ENCODE assay signal across 8 cellular contexts in the genomic region with DNA sequence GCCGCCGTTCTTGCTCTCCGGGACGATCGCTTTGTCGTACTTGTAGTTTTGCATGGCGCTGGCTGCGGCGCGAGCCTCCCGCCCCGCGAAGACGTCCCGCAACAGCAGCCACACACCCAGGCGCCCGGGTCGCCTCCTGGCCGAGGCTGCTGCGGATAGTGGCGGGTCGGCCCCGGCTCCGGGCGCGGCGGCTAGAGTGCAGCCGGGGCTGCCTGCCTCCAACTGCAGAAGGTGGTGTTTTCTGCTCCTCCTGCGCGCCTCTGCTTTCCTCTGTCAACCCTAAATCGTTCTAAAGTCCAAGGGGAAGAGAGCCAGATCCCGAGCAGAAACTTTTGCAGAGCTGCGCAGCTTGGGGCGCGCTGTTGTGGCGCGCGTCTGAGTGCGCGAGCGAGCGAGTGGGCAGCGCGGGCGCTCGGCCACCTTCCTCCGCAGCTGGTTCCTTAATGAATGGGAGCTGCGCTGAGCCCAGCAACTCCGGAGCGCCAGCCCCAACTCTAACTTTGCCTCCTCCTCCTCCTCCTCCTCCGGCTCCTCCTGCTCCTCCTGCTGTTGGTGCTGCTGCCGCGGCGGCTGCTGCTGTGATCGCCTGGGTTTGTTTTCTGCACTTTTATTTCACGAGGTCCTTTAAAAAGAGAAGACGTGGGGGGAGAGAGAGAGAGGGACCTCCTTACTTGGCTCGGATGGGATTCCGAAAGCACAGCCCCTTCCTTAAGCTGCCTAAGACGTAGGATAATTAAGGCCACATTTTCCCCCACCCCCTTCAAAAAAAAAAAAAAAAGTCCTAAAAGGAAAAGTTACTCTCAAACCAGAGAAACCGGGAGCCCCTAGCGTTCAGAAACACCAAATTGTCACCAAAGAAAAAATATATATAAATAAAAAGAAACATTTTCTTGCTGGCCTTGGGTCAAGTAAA. TPM values are rescaled to one million over a fixed set of nuclear protein-coding genes. Genes with fewer than 3 reads are reported as not detected.
DNase-seq lines count a peak whose midpoint lies in the region; ATAC-seq, FAIRE-seq and TF ChIP-seq lines count a peak whose summit lies in the region.

A gene (minus strand): TSS at position 601 of the 913 bp plus-strand sequence. CDS start 547 bp downstream, at position 54.

- no peaks in the 10 kb centered on the region for H3K9me3 ChIP-seq in small intestine (ENCODE audit: control insufficient read depth, low read depth)

- peak within 1 kb of the TSS; percentile 83 to 93 for H3K27ac ChIP-seq in small intestine (ENCODE audit: low read depth in 1 of 2, low read length in 1 of 2)

- H3K4me1 ChIP-seq in small intestine (ENCODE audit: control insufficient read depth in 2 of 2, insufficient read depth in 1 of 2, low read depth in 1 of 2, low read length in 1 of 2): no peaks in the 10 kb centered on the region

- peak; percentile 42 for ATAC-seq in activated CD4-positive, alpha-beta T cell treated with anti-CD3 and anti-CD28 coated beads for 36 hours
- ATAC-seq in HG03045 (IDR thresholded peaks at IDR 0.05; ENCODE audit: unreplicated experiment): no peak

- peak within 1 kb of the TSS; percentile 68 for H3K4me3 Mint-ChIP-seq in activated CD4-positive, alpha-beta T cell treated with anti-CD3 and anti-CD28 coated beads for 36 hours

- H3K4me3 ChIP-seq in kidney epithelial cell (ENCODE audit: low read depth, low read length) (peak within 1 kb of the TSS; percentile 82), small intestine (ENCODE audit: low read depth in 1 of 2, low read length in 2 of 2) (peak within 1 kb of the TSS; percentile 69 to 92)

- no peak for TF ChIP-seq EP300 in Ishikawa (IDR thresholded peaks at IDR 0.05; ENCODE audit: borderline replicate concordance)

- TF ChIP-seq RAD21 in Ishikawa (IDR thresholded peaks at IDR 0.05; ENCODE audit: low read depth): peak; percentile 50

- peak; percentile 51 for TF ChIP-seq CTCF in kidney epithelial cell (IDR thresholded peaks at IDR 0.05; ENCODE audit: insufficient read depth, low read length, poor library complexity, severe bottlenecking)

- DNase-seq in activated CD4-positive, alpha-beta T cell treated with anti-CD3 and anti-CD28 coated beads for 36 hours: peak; percentile 35
- DNase-seq in activated CD4-positive, alpha-beta T cell treated with anti-CD3 and anti-CD28 coated beads for 4 hours: no peak
- DNase-seq in SHP77 treated with DMSO at 0.1 percent for 48 hours (lab: John Stamatoyannopoulos, UW) (peak; percentile 41), dedifferentiated amniotic fluid mesenchymal stem cell (ENCODE audit: extremely low spot score) (peak; percentile 98), kidney epithelial cell (ENCODE audit: low read depth) (peak; percentile 53), small intestine (peak; percentile 78)

- H3K4me1 Mint-ChIP-seq in activated CD4-positive, alpha-beta T cell treated with anti-CD3 and anti-CD28 coated beads for 36 hours: peaks cover 8% of the 10 kb centered on the region

- peaks cover 1% of the 10 kb centered on the region for H3K36me3 Mint-ChIP-seq in activated CD4-positive, alpha-beta T cell treated with anti-CD3 and anti-CD28 coated beads for 36 hours (ENCODE audit: low read depth)

- intact Hi-C loops in activated CD4-positive, alpha-beta T cell treated with anti-CD3 and anti-CD28 coated beads for 36 hours (cut with DNase I, micrococcal nuclease): no loop called here

- 0 to 1% (median 0%) methylated on average over 62 of the region's 62 CpGs for WGBS in small intestine, 3 donors

- H3K27me3 ChIP-seq in kidney epithelial cell (ENCODE audit: control insufficient read depth, insufficient read depth, low read length): no peaks in the 10 kb centered on the region
- no peaks in the 10 kb centered on the region for H3K27me3 ChIP-seq in small intestine (ENCODE audit: control insufficient read depth in 2 of 2, insufficient read depth in 2 of 2, low read length in 2 of 2)

- FAIRE-seq in small intestine (lab: Jason Lieb, UNC): no peak

- H3K36me3 ChIP-seq in kidney epithelial cell (ENCODE audit: control insufficient read depth, insufficient read depth, low read length) (no peaks in the 10 kb centered on the region), small intestine (ENCODE audit: control insufficient read depth in 2 of 2, insufficient read depth in 2 of 2, low read length in 2 of 2) (no peaks in the 10 kb centered on the region)

- H3K27me3 Mint-ChIP-seq in activated CD4-positive, alpha-beta T cell treated with anti-CD3 and anti-CD28 coated beads for 36 hours: peaks cover 43% of the 10 kb centered on the region

- H3K27ac Mint-ChIP-seq in activated CD4-positive, alpha-beta T cell treated with anti-CD3 and anti-CD28 coated beads for 36 hours: no peak within 1 kb of the TSS

- no peaks in the 10 kb centered on the region for H3K9me3 Mint-ChIP-seq in activated CD4-positive, alpha-beta T cell treated with anti-CD3 and anti-CD28 coated beads for 36 hours (ENCODE audit: low read depth)

- POLR2A ChIA-PET in activated CD4-positive, alpha-beta T cell treated with anti-CD3 and anti-CD28 coated beads for 36 hours (lab: Charles Lee): no interaction called here

- CTCF ChIA-PET in activated CD4-positive, alpha-beta T cell treated with anti-CD3 and anti-CD28 coated beads for 36 hours (lab: Charles Lee): interaction anchor here (0.5 kb wide), 1 partner anchor 27 kb away, joined by 4 read pairs; no protein-coding TSS in a partner anchor

TF ChIP-seq in Ishikawa, 13 proteins besides CTCF, POLR2A, EP300 and RAD21:
- TF ChIP-seq, protein P1, sequence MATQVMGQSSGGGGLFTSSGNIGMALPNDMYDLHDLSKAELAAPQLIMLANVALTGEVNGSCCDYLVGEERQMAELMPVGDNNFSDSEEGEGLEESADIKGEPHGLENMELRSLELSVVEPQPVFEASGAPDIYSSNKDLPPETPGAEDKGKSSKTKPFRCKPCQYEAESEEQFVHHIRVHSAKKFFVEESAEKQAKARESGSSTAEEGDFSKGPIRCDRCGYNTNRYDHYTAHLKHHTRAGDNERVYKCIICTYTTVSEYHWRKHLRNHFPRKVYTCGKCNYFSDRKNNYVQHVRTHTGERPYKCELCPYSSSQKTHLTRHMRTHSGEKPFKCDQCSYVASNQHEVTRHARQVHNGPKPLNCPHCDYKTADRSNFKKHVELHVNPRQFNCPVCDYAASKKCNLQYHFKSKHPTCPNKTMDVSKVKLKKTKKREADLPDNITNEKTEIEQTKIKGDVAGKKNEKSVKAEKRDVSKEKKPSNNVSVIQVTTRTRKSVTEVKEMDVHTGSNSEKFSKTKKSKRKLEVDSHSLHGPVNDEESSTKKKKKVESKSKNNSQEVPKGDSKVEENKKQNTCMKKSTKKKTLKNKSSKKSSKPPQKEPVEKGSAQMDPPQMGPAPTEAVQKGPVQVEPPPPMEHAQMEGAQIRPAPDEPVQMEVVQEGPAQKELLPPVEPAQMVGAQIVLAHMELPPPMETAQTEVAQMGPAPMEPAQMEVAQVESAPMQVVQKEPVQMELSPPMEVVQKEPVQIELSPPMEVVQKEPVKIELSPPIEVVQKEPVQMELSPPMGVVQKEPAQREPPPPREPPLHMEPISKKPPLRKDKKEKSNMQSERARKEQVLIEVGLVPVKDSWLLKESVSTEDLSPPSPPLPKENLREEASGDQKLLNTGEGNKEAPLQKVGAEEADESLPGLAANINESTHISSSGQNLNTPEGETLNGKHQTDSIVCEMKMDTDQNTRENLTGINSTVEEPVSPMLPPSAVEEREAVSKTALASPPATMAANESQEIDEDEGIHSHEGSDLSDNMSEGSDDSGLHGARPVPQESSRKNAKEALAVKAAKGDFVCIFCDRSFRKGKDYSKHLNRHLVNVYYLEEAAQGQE (IDR thresholded peaks at IDR 0.05; ENCODE audit: low read depth): no peak
- TF ChIP-seq YY1 (IDR thresholded peaks at IDR 0.05; ENCODE audit: low read depth) (no peak), TEAD4 (IDR thresholded peaks at IDR 0.05) (no peak), CREB1 (IDR thresholded peaks at IDR 0.05; ENCODE audit: low read depth) (no peak), FOXM1 (IDR thresholded peaks at IDR 0.05; ENCODE audit: borderline replicate concordance, low read depth) (no peak), NFIC (IDR thresholded peaks at IDR 0.05) (no peak; the same call in 1 of the 2 replicates), CEBPB (IDR thresholded peaks at IDR 0.05) (no peak), TCF12 (IDR thresholded peaks at IDR 0.05; ENCODE audit: low read depth) (no peak), ZBTB7A (IDR thresholded peaks at IDR 0.05; ENCODE audit: low read depth) (peak; percentile 71; the same call in 1 of the 2 replicates), TAF1 (IDR thresholded peaks at IDR 0.05; ENCODE audit: low read depth) (peak; percentile 97), EGR1 (IDR thresholded peaks at IDR 0.05) (no peak)
- TF ChIP-seq, protein P2, sequence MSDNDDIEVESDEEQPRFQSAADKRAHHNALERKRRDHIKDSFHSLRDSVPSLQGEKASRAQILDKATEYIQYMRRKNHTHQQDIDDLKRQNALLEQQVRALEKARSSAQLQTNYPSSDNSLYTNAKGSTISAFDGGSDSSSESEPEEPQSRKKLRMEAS (IDR thresholded peaks at IDR 0.05): no peak; the same call in 1 of the 2 replicates
- TF ChIP-seq, protein P3, sequence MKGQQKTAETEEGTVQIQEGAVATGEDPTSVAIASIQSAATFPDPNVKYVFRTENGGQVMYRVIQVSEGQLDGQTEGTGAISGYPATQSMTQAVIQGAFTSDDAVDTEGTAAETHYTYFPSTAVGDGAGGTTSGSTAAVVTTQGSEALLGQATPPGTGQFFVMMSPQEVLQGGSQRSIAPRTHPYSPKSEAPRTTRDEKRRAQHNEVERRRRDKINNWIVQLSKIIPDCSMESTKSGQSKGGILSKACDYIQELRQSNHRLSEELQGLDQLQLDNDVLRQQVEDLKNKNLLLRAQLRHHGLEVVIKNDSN (IDR thresholded peaks at IDR 0.05): no peak

RNA-seq across cellular contexts. Expression of the gene that starts here (rescaled TPM):
- total RNA-seq in activated CD4-positive, alpha-beta T cell treated with anti-CD3 and anti-CD28 coated beads for 36 hours: not detected
- total RNA-seq in kidney epithelial cell: 3.9 and 4.9 TPM in 2 replicates
- polyA plus RNA-seq in small intestine: 10 to 100 TPM in 1 of 3 donors, 1 to 10 TPM in 2; 1.6 to 41.1 (median 5.1) TPM

Comparison
In these comparisons a context has a peak if more than half of its experiments do, and no peak if none do; other contexts are left out.
1. Peak in DNase-seq and ATAC-seq in activated CD4-positive, alpha-beta T cell treated with anti-CD3 and anti-CD28 coated beads for 36 hours; RNA of the gene not detected or under 1 TPM.
2. DNase-seq: peak in SHP77 treated with DMSO at 0.1 percent for 48 hours (single experiment), dedifferentiated amniotic fluid mesenchymal stem cell (single experiment), kidney epithelial cell (single experiment) and small intestine (single experiment); none in activated CD4-positive, alpha-beta T cell treated with anti-CD3 and anti-CD28 coated beads for 4 hours (0 of 2).